Comparison of ENCODE assay signal across 8 cellular contexts in genomic region chr1:11784993-11785769, GRCh38. TPM values are rescaled to one million over a fixed set of nuclear protein-coding genes. Genes with fewer than 3 reads are reported as not detected.
DNase-seq lines count a peak whose midpoint lies in the region; ATAC-seq and TF ChIP-seq lines count a peak whose summit lies in the region.

No MANE protein-coding gene starts in this region.

- H3K27me3 ChIP-seq in esophagus (ENCODE audit: control insufficient read depth in 1 of 2, insufficient read depth in 2 of 2, low read length in 2 of 2) (no peaks in the 10 kb centered on the region), mucosa of stomach (ENCODE audit: control insufficient read depth, insufficient read depth, low read length) (no peaks in the 10 kb centered on the region), suprapubic skin (no peaks in the 10 kb centered on the region)

- WGBS in esophagus, 2 donors: 8 to 9% methylated on average over 30 of the region's 30 CpGs
- 32% methylated on average over 7 of the region's 30 CpGs for WGBS in suprapubic skin

- peaks cover 3% of the 10 kb centered on the region for H3K4me1 Mint-ChIP-seq in activated CD8-positive, alpha-beta T cell treated with anti-CD3 and anti-CD28 coated beads for 36 hours (ENCODE audit: low read depth)

- H3K4me1 ChIP-seq in esophagus (ENCODE audit: control insufficient read depth in 2 of 2, insufficient read depth in 2 of 2, low read length in 1 of 2) (peaks cover 9 to 30% of the 10 kb centered on the region in 2 donors), mucosa of stomach (ENCODE audit: control insufficient read depth, insufficient read depth, low read length) (peaks cover 57% of the 10 kb centered on the region), suprapubic skin (peaks cover 50% of the 10 kb centered on the region)

- peak; percentile 75 for ATAC-seq in activated CD8-positive, alpha-beta T cell treated with anti-CD3 and anti-CD28 coated beads for 36 hours
- no peak for ATAC-seq in HG03571 (IDR thresholded peaks at IDR 0.05; ENCODE audit: unreplicated experiment)

- peak; percentile 43 for DNase-seq in NCI-H2227 (lab: John Stamatoyannopoulos, UW; ENCODE audit: unreplicated experiment)
- DNase-seq in NCI-H2227 treated with DMSO at 0.1 percent for 48 hours (lab: John Stamatoyannopoulos, UW): no peak
- peak; percentile 45 for DNase-seq in LHCN-M2 (ENCODE audit: low read depth)
- peak; percentile 52 for DNase-seq in activated CD8-positive, alpha-beta T cell treated with anti-CD3 and anti-CD28 coated beads for 36 hours
- DNase-seq in suprapubic skin (ENCODE audit: low spot score in 2 of 2): peak; percentile 82 to 88

- TF ChIP-seq EP300 in suprapubic skin (IDR thresholded peaks at IDR 0.05): no peak

- H3K9ac ChIP-seq in mucosa of stomach (ENCODE audit: low read length): peak overlapping the region; percentile 53

- POLR2A ChIA-PET in activated CD8-positive, alpha-beta T cell treated with anti-CD3 and anti-CD28 coated beads for 36 hours (lab: Charles Lee): interaction anchor here (1.0 to 2.3 kb wide), 3 partner anchors 9 to 123 kb away, joined by 3 to 11 read pairs (median 3); no protein-coding TSS in a partner anchor

- peak; percentile 80 for TF ChIP-seq CTCF in activated CD8-positive, alpha-beta T cell treated with anti-CD3 and anti-CD28 coated beads for 36 hours (IDR thresholded peaks at IDR 0.05)
- TF ChIP-seq CTCF in suprapubic skin (IDR thresholded peaks at IDR 0.05): peak; percentile 52 to 76

- H3K36me3 ChIP-seq in esophagus (ENCODE audit: control insufficient read depth in 2 of 2, insufficient read depth in 2 of 2, low read length in 1 of 2) (peaks cover 0 to 2% of the 10 kb centered on the region in 2 donors), mucosa of stomach (ENCODE audit: control insufficient read depth, insufficient read depth, low read length) (peaks cover 7% of the 10 kb centered on the region), suprapubic skin (peaks cover 2% of the 10 kb centered on the region)

- H3K27me3 Mint-ChIP-seq in activated CD8-positive, alpha-beta T cell treated with anti-CD3 and anti-CD28 coated beads for 36 hours: no peaks in the 10 kb centered on the region

- no peaks in the 10 kb centered on the region for H3K36me3 Mint-ChIP-seq in activated CD8-positive, alpha-beta T cell treated with anti-CD3 and anti-CD28 coated beads for 36 hours (ENCODE audit: low read depth)

- CTCF ChIA-PET in activated CD8-positive, alpha-beta T cell treated with anti-CD3 and anti-CD28 coated beads for 36 hours (lab: Charles Lee): interaction anchor here (0.7 to 1.7 kb wide), 7 partner anchors 18 to 751 kb away, joined by 3 to 6 read pairs (median 3); partner anchors contain the start of gene CLCN6

- H3K9me3 ChIP-seq in esophagus (ENCODE audit: control insufficient read depth in 2 of 2, insufficient read depth in 1 of 2, low read depth in 1 of 2, low read length in 1 of 2) (no peaks in the 10 kb centered on the region), mucosa of stomach (ENCODE audit: control insufficient read depth, low read length) (no peaks in the 10 kb centered on the region), suprapubic skin (no peaks in the 10 kb centered on the region)

- no peak overlapping the region for H3K27ac Mint-ChIP-seq in activated CD8-positive, alpha-beta T cell treated with anti-CD3 and anti-CD28 coated beads for 36 hours

- H3K4me3 ChIP-seq in esophagus (ENCODE audit: low read depth in 1 of 2, low read length in 2 of 2) (peak overlapping the region; percentile 9 to 17), mucosa of stomach (ENCODE audit: low read length) (peak overlapping the region; percentile 41), suprapubic skin (peak overlapping the region; percentile 32)

- intact Hi-C loops in activated CD8-positive, alpha-beta T cell treated with anti-CD3 and anti-CD28 coated beads for 36 hours (cut with micrococcal nuclease): no loop called here

- H3K27ac ChIP-seq in esophagus (ENCODE audit: low read depth in 2 of 2, low read length in 1 of 2) (peak overlapping the region in 1 of 2 donors; percentile 18), suprapubic skin (no peak overlapping the region)

- H3K4me3 Mint-ChIP-seq in activated CD8-positive, alpha-beta T cell treated with anti-CD3 and anti-CD28 coated beads for 36 hours: no peak overlapping the region

- no peaks in the 10 kb centered on the region for H3K9me3 Mint-ChIP-seq in activated CD8-positive, alpha-beta T cell treated with anti-CD3 and anti-CD28 coated beads for 36 hours

- TF ChIP-seq POLR2A in suprapubic skin (IDR thresholded peaks at IDR 0.05): no peak

RNA-seq across cellular contexts. Expression of gene MTHFR, which starts 20.6 kb away (rescaled TPM):
- 7.8 and 11.7 TPM in 2 replicates for total RNA-seq in LHCN-M2 (2014; rRNA removed)
- polyA plus RNA-seq in LHCN-M2 (2012): 7.7 TPM
- 1 to 10 TPM; 9.6 TPM for total RNA-seq in activated CD8-positive, alpha-beta T cell treated with anti-CD3 and anti-CD28 coated beads for 36 hours
- polyA plus RNA-seq in esophagus: 1 to 10 TPM; 8.2 to 9.4 TPM
- total RNA-seq in suprapubic skin: 10 to 100 TPM; 35.0 to 57.5 (median 39.7) TPM

RNA-seq across cellular contexts. Expression of gene CLCN6, which starts 20.8 kb away (rescaled TPM):
- total RNA-seq in LHCN-M2 (2014; rRNA removed) (5.5 and 10.7 TPM in 2 replicates), suprapubic skin (10 to 100 TPM in 2 of 4 donors, 1 to 10 TPM in 2; 6.2 to 22.5 (median 10.2) TPM)
- polyA plus RNA-seq in LHCN-M2 (2012): 8.0 TPM
- 10 to 100 TPM; 10.8 to 12.2 TPM for total RNA-seq in activated CD8-positive, alpha-beta T cell treated with anti-CD3 and anti-CD28 coated beads for 36 hours
- polyA plus RNA-seq in esophagus: 1 to 10 TPM; 4.9 to 9.1 TPM

RNA-seq across cellular contexts. Expression of gene C1orf167, which starts 23.2 kb away (rescaled TPM):
- total RNA-seq in LHCN-M2 (2014; rRNA removed) (not detected in 2 replicates), suprapubic skin (1 to 10 TPM in 2 of 4 donors, not detected in 2; 1.1 to 6.1 TPM)
- polyA plus RNA-seq in LHCN-M2 (2012): 0.51 TPM
- total RNA-seq in activated CD8-positive, alpha-beta T cell treated with anti-CD3 and anti-CD28 coated beads for 36 hours: not detected
- 1 to 10 TPM in 1 of 2 donors, under 1 TPM in 1; 0.98 to 1.3 TPM for polyA plus RNA-seq in esophagus

RNA-seq across cellular contexts. Expression of gene AGTRAP, which starts 49.2 kb away (rescaled TPM):
- total RNA-seq in LHCN-M2 (2014; rRNA removed) (35.8 and 39.4 TPM in 2 replicates), suprapubic skin (10 to 100 TPM; 34.7 to 52.5 (median 47.2) TPM)
- polyA plus RNA-seq in LHCN-M2 (2012): 31.9 TPM
- total RNA-seq in activated CD8-positive, alpha-beta T cell treated with anti-CD3 and anti-CD28 coated beads for 36 hours: 1 to 10 TPM; 8.9 to 9.4 TPM
- 10 to 100 TPM; 23.7 to 34.6 TPM for polyA plus RNA-seq in esophagus
